18 cellular contexts compared by ENCODE assay signal in the genomic region with DNA sequence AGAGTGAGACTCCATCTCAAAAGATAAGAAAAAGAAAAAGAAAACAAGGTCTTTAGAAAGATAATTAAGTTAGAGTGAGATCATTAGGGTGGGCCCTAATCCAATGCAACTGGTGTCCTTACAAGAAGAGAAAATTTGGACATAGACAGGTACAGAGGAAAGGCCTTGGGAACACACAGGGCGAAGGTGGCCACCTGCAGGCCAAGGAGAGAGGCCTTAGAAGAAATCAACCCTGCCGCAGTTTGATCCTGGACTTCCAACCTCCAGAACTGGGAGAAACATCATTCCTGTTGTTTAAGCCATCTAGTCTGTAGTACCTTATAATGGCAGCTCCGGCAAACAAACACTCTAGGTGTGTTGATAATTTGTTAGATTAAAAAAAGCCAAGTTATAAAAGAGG.
"Had no signal": no experiment of that assay in that cellular context is flagged by ENCODE, and none has a peak within 500 bp of the region (broad histone marks: within the 10 kb centered on the region; RNA-seq: fewer than 3 reads in every experiment).

No MANE protein-coding gene starts in this region.

- DNase-seq: activated B cell treated with CpG ODN at 0.5 μM for 24 hours; activated CD4-positive, alpha-beta memory T cell treated with anti-CD3 and anti-CD28 coated beads, Interleukin-2, amount 10 ng/mL, durations not matched to agents 7 days and 5 days; activated CD4-positive, alpha-beta T cell treated with anti-CD3 and anti-CD28 coated beads for 4 hours; activated CD8-positive, alpha-beta memory T cell treated with anti-CD3 and anti-CD28 coated beads, Interleukin-2, amount 10 ng/mL, durations not matched to agents 7 days and 5 days; activated naive CD4-positive, alpha-beta T cell treated with anti-CD3 and anti-CD28 coated beads for 36 hours; activated T-cell treated with anti-CD3 and anti-CD28 coated beads, Interleukin-2, amount 50 U/mL, for 24 hours; body of pancreas; dermis blood vessel endothelial cell; effector memory CD4-positive, alpha-beta T cell; naive thymus-derived CD4-positive, alpha-beta T cell; sigmoid colon; spleen; stimulated activated CD4-positive, alpha-beta T cell treated with anti-CD3 and anti-CD28 coated beads, Interleukin-4, amount 100 ng/mL, for 4 hours had no signal

- H3K27me3 Mint-ChIP-seq: activated CD4-positive, alpha-beta memory T cell treated with anti-CD3 and anti-CD28 coated beads, Interleukin-2, amount 10 ng/mL, durations not matched to agents 7 days and 5 days; activated CD8-positive, alpha-beta memory T cell treated with anti-CD3 and anti-CD28 coated beads, Interleukin-2, amount 10 ng/mL, durations not matched to agents 7 days and 5 days; memory B cell had no signal

- H3K27me3 ChIP-seq: body of pancreas, sigmoid colon had no signal

- ATAC-seq: activated CD8-positive, alpha-beta memory T cell treated with anti-CD3 and anti-CD28 coated beads, Interleukin-2, amount 10 ng/mL, durations not matched to agents 7 days and 5 days; body of pancreas; naive thymus-derived CD4-positive, alpha-beta T cell; stimulated activated memory B cell treated with anti-CD40 and anti-IgM and Interleukin-4, amounts not matched to agents 10 μg/mL and 1 μg/mL and 100 μg/mL, for 72 hours had no signal

- H3K4me1 ChIP-seq: body of pancreas, sigmoid colon, spleen had no signal

- FAIRE-seq: TTC549 had no signal

- H3K36me3 Mint-ChIP-seq: activated CD8-positive, alpha-beta memory T cell treated with anti-CD3 and anti-CD28 coated beads, Interleukin-2, amount 10 ng/mL, durations not matched to agents 7 days and 5 days; memory B cell; naive thymus-derived CD4-positive, alpha-beta T cell; stimulated activated memory B cell treated with anti-CD40 and anti-IgM and Interleukin-4, amounts not matched to agents 10 μg/mL and 1 μg/mL and 100 μg/mL, for 72 hours had no signal

- H3K4me3 Mint-ChIP-seq: activated B cell treated with CpG ODN at 0.5 μM for 24 hours; activated CD4-positive, alpha-beta memory T cell treated with anti-CD3 and anti-CD28 coated beads, Interleukin-2, amount 10 ng/mL, durations not matched to agents 7 days and 5 days; activated CD8-positive, alpha-beta memory T cell treated with anti-CD3 and anti-CD28 coated beads, Interleukin-2, amount 10 ng/mL, durations not matched to agents 7 days and 5 days; activated naive CD4-positive, alpha-beta T cell treated with anti-CD3 and anti-CD28 coated beads for 36 hours; activated T-cell treated with anti-CD3 and anti-CD28 coated beads, Interleukin-2, amount 50 U/mL, for 24 hours; memory B cell; naive thymus-derived CD4-positive, alpha-beta T cell; stimulated activated memory B cell treated with anti-CD40 and anti-IgM and Interleukin-4, amounts not matched to agents 10 μg/mL and 1 μg/mL and 100 μg/mL, for 72 hours; T-helper 2 cell treated with Interferon-gamma antibody and Interleukin-4, amounts not matched to agents 5 μg/mL and 100 μg/mL, for 36 hours had no signal

- H3K4me1 Mint-ChIP-seq: activated B cell treated with CpG ODN at 0.5 μM for 24 hours; activated CD4-positive, alpha-beta memory T cell treated with anti-CD3 and anti-CD28 coated beads, Interleukin-2, amount 10 ng/mL, durations not matched to agents 7 days and 5 days; activated CD8-positive, alpha-beta memory T cell treated with anti-CD3 and anti-CD28 coated beads, Interleukin-2, amount 10 ng/mL, durations not matched to agents 7 days and 5 days; memory B cell; naive thymus-derived CD4-positive, alpha-beta T cell; stimulated activated memory B cell treated with anti-CD40 and anti-IgM and Interleukin-4, amounts not matched to agents 10 μg/mL and 1 μg/mL and 100 μg/mL, for 72 hours had no signal

- H3K9me3 Mint-ChIP-seq: activated naive CD4-positive, alpha-beta T cell treated with anti-CD3 and anti-CD28 coated beads for 36 hours; activated T-cell treated with anti-CD3 and anti-CD28 coated beads, Interleukin-2, amount 50 U/mL, for 24 hours; activated T-helper 2 cell treated with anti-CD3 and anti-CD28 coated beads, Interferon-gamma antibody, Interleukin-2, Interleukin-4, amounts not matched to agents 10 μg/mL and 5 μg/mL and 100 μg/mL, durations not matched to agents 14 hours and 24 hours and 36 hours; T-helper 2 cell treated with Interferon-gamma antibody and Interleukin-4, amounts not matched to agents 5 μg/mL and 100 μg/mL, for 36 hours had no signal

- H3K27ac Mint-ChIP-seq: activated B cell treated with CpG ODN at 0.5 μM for 24 hours; activated CD4-positive, alpha-beta memory T cell treated with anti-CD3 and anti-CD28 coated beads, Interleukin-2, amount 10 ng/mL, durations not matched to agents 7 days and 5 days; activated CD8-positive, alpha-beta memory T cell treated with anti-CD3 and anti-CD28 coated beads, Interleukin-2, amount 10 ng/mL, durations not matched to agents 7 days and 5 days; activated naive CD4-positive, alpha-beta T cell treated with anti-CD3 and anti-CD28 coated beads for 36 hours; activated T-cell treated with anti-CD3 and anti-CD28 coated beads, Interleukin-2, amount 50 U/mL, for 24 hours; activated T-helper 2 cell treated with anti-CD3 and anti-CD28 coated beads, Interferon-gamma antibody, Interleukin-2, Interleukin-4, amounts not matched to agents 10 μg/mL and 5 μg/mL and 100 μg/mL, durations not matched to agents 14 hours and 24 hours and 36 hours; memory B cell; naive thymus-derived CD4-positive, alpha-beta T cell; stimulated activated memory B cell treated with anti-CD40 and anti-IgM and Interleukin-4, amounts not matched to agents 10 μg/mL and 1 μg/mL and 100 μg/mL, for 72 hours; T-helper 2 cell treated with Interferon-gamma antibody and Interleukin-4, amounts not matched to agents 5 μg/mL and 100 μg/mL, for 36 hours had no signal

- H3K27ac ChIP-seq: body of pancreas, sigmoid colon, spleen had no signal

- H3K4me3 ChIP-seq: body of pancreas, sigmoid colon, spleen had no signal

- H3K36me3 ChIP-seq: sigmoid colon, spleen had no signal

- H3K9me3 ChIP-seq: body of pancreas, sigmoid colon had no signal
